9 cellular contexts compared by ENCODE assay signal in genomic region chr9:13278023-13278367, GRCh38. TPM values are rescaled to one million over a fixed set of nuclear protein-coding genes. Genes with fewer than 3 reads are reported as not detected.
DNase-seq lines count a peak whose midpoint lies in the region; ATAC-seq and TF ChIP-seq lines count a peak whose summit lies in the region.
"Had no signal": no experiment of that assay in that cellular context is flagged by ENCODE, and none has a peak within 500 bp of the region (broad histone marks: within the 10 kb centered on the region; RNA-seq: fewer than 3 reads in every experiment).

No MANE protein-coding gene starts in this region.

- H3K4me3 ChIP-seq in ectodermal cell (ENCODE audit: insufficient read depth, low read depth, low read length): peak overlapping the region; percentile 73
- H3K4me3 ChIP-seq in urinary bladder (ENCODE audit: low read depth, low read length): peak overlapping the region; percentile 66
- H3K4me3 ChIP-seq: BLaER1 had no signal

- whole genome bisulfite sequencing in ectodermal cell, 2 experiments: 12 to 21% methylated on average over 9 to 10 of the region's 10 CpGs
- 17% methylated on average over 10 of the region's 10 CpGs for WGBS in urinary bladder

- peaks cover 27% of the 10 kb centered on the region for H3K4me1 ChIP-seq in ectodermal cell (ENCODE audit: control insufficient read depth, insufficient read depth, low read length)
- peaks cover 1% of the 10 kb centered on the region for H3K4me1 ChIP-seq in urinary bladder (ENCODE audit: insufficient read depth)
- H3K4me1 ChIP-seq: BLaER1 had no signal

- H3K27me3 ChIP-seq in ectodermal cell (ENCODE audit: control insufficient read depth, insufficient read depth, low read length, poor library complexity, severe bottlenecking): no peaks in the 10 kb centered on the region
- H3K27me3 ChIP-seq: BLaER1 had no signal

- no peaks in the 10 kb centered on the region for H3K36me3 ChIP-seq in ectodermal cell (ENCODE audit: control insufficient read depth, insufficient read depth, low read length)
- no peaks in the 10 kb centered on the region for H3K36me3 ChIP-seq in urinary bladder (ENCODE audit: insufficient read depth)
- H3K36me3 ChIP-seq: BLaER1 had no signal

- H3K27ac Mint-ChIP-seq in mesothelial cell of epicardium (peak overlapping the region; percentile 100), T-cell (no peak overlapping the region)

- no peaks in the 10 kb centered on the region for H3K9me3 Mint-ChIP-seq in mesothelial cell of epicardium
- peaks cover 10 to 16% (median 11%) of the 10 kb centered on the region in 3 donors for H3K9me3 Mint-ChIP-seq in T-cell

- DNase-seq in NCI-H82 (lab: John Stamatoyannopoulos, UW): peak; percentile 57
- DNase-seq in NCI-H82 treated with DMSO at 0.1 percent for 48 hours (lab: John Stamatoyannopoulos, UW; ENCODE audit: unreplicated experiment): no peak
- no peak for DNase-seq in mesothelial cell of epicardium (ENCODE audit: low spot score in 2 of 2, unreplicated experiment in 2 of 2)
- DNase-seq in Ammon's horn (ENCODE audit: low spot score): no peak
- no peak for DNase-seq in T-cell

- no peaks in the 10 kb centered on the region for H3K36me3 Mint-ChIP-seq in mesothelial cell of epicardium
- no peaks in the 10 kb centered on the region for H3K36me3 Mint-ChIP-seq in T-cell

- peak overlapping the region; percentile 95 for H3K4me3 Mint-ChIP-seq in mesothelial cell of epicardium
- no peak overlapping the region for H3K4me3 Mint-ChIP-seq in T-cell

- H3K27me3 Mint-ChIP-seq in mesothelial cell of epicardium (ENCODE audit: low read depth): no peaks in the 10 kb centered on the region
- peaks cover 20 to 25% of the 10 kb centered on the region in 2 donors for H3K27me3 Mint-ChIP-seq in T-cell

- H3K9me3 ChIP-seq in ectodermal cell (ENCODE audit: control insufficient read depth, low read length): no peaks in the 10 kb centered on the region

- POLR2A ChIA-PET in T-cell (lab: Charles Lee): no interaction called here

- H3K27ac ChIP-seq in ectodermal cell (ENCODE audit: insufficient read depth, low read depth, low read length, poor library complexity, severe bottlenecking) (peak overlapping the region; percentile 87), urinary bladder (ENCODE audit: low read depth) (peak overlapping the region; percentile 49)
- H3K27ac ChIP-seq: BLaER1 had no signal

- CTCF ChIA-PET in T-cell (lab: Charles Lee): no interaction called here

- TF ChIP-seq CTCF in mesothelial cell of epicardium (IDR thresholded peaks at IDR 0.05; ENCODE audit: unreplicated experiment): no peak

- ATAC-seq in T-cell (replicated peaks in 1 of 4): no peak
- no peak for ATAC-seq in GM21360 (IDR thresholded peaks at IDR 0.05; ENCODE audit: unreplicated experiment)

- H3K4me1 Mint-ChIP-seq in mesothelial cell of epicardium (peaks cover 79% of the 10 kb centered on the region), T-cell (no peaks in the 10 kb centered on the region)

RNA-seq across cellular contexts. Expression of gene MPDZ, which starts 1.5 kb away (rescaled TPM):
- 67.4 TPM for polyA plus RNA-seq in ectodermal cell (2013, experiment 1 of 4)
- polyA plus RNA-seq in ectodermal cell (2013, experiment 2 of 4): 68.8 TPM
- 44.5 TPM for polyA plus RNA-seq in ectodermal cell (2013, experiment 3 of 4)
- 55.2 TPM for polyA plus RNA-seq in ectodermal cell (2013, experiment 4 of 4)
- total RNA-seq in mesothelial cell of epicardium (183 to 190 TPM (median 187 TPM) in 3 replicates), urinary bladder (96.8 TPM), T-cell (under 1 TPM in 3 of 5 donors, not detected in 2; 0.26 to 0.92 (median 0.35) TPM)
- 31.6 TPM for polyA plus RNA-seq in urinary bladder

Comparison
In these comparisons a context has a peak if more than half of its experiments do, and no peak if none do; other contexts are left out.
1. RNA of gene MPDZ, which starts 1.5 kb away (total RNA-seq): 183 to 190 TPM in mesothelial cell of epicardium and 96.8 TPM in urinary bladder (single experiment); 0.26 to 0.92 TPM in T-cell; every median in the first group is over 10 times any median in the second.